1 cellular context compared by ENCODE assay signal in genomic region chr3:377158-377561, GRCh38.
TF ChIP-seq lines count a peak whose summit lies in the region.

No MANE protein-coding gene starts in this region.

TF ChIP-seq in liver, 16 proteins besides CTCF, POLR2A, EP300 and RAD21 (continued from another document):
- TF ChIP-seq REST (IDR thresholded peaks at IDR 0.05) (no peak), TAF1 (conservative IDR thresholded peaks at IDR 0.05) (no peak), ATF3 (IDR thresholded peaks at IDR 0.05) (no peak), FOXA2 (IDR thresholded peaks at IDR 0.05) (no peak), SP1 (IDR thresholded peaks at IDR 0.05) (no peak), JUND (IDR thresholded peaks at IDR 0.05) (no peak)
TF ChIP-seq in liver: peak in this region for 0.
